ENCODE assay signal across 2 cellular contexts in genomic region chr22:24894220-24894975, GRCh38.
A peak's percentile ranks its signal among the peaks of the same experiment; 100 is the strongest.
TF ChIP-seq lines count a peak whose summit lies in the region.

No MANE protein-coding gene starts in this region.

TF ChIP-seq in HEK293, 187 proteins besides CTCF, POLR2A, EP300 and RAD21:
- peak; percentile 62; the same call in 1 of the 2 replicates for TF ChIP-seq ZNF600 (tag by site-specific recombination; IDR thresholded peaks at IDR 0.05)
- TF ChIP-seq ZNF692 (tag by site-specific recombination; IDR thresholded peaks at IDR 0.05), result peak; percentile 64
- TF ChIP-seq ZNF335 (tag by site-specific recombination; conservative IDR thresholded peaks at IDR 0.05), result 0 out of 2 replicates have a peak, but pooled peaks have one; percentile 16
- TF ChIP-seq ZNF449 (tag by site-specific recombination; IDR thresholded peaks at IDR 0.05), result peak; percentile 99
- peak; percentile 69 for TF ChIP-seq PRDM1 (tag by site-specific recombination; IDR thresholded peaks at IDR 0.05)
- TF ChIP-seq ZNF629 (tag by site-specific recombination; IDR thresholded peaks at IDR 0.05), result peak; percentile 49; the same call in 1 of the 2 replicates
- no peak for TF ChIP-seq ZNF37A (tag by site-specific recombination; IDR thresholded peaks at IDR 0.05)
- TF ChIP-seq SP7 (tag by site-specific recombination; IDR thresholded peaks at IDR 0.05), result peak; percentile 31; the same call in 1 of the 2 replicates
- peak; percentile 41; the same call in 1 of the 2 replicates for TF ChIP-seq ZBTB17 (tag by site-specific recombination; IDR thresholded peaks at IDR 0.05)
- TF ChIP-seq HOXD13 (CRISPR knock-in tag; IDR thresholded peaks at IDR 0.05; ENCODE audit: borderline replicate concordance), result no peak
- TF ChIP-seq ZNF843 (tag by site-specific recombination; IDR thresholded peaks at IDR 0.05), result no peak
- no peak for TF ChIP-seq BCL6B (tag by site-specific recombination; IDR thresholded peaks at IDR 0.05)
- peak; percentile 66 for TF ChIP-seq ZIC2 (tag by site-specific recombination; IDR thresholded peaks at IDR 0.05)
- no peak for TF ChIP-seq ZNF660 (tag by site-specific recombination; IDR thresholded peaks at IDR 0.05)
- TF ChIP-seq, protein P1, sequence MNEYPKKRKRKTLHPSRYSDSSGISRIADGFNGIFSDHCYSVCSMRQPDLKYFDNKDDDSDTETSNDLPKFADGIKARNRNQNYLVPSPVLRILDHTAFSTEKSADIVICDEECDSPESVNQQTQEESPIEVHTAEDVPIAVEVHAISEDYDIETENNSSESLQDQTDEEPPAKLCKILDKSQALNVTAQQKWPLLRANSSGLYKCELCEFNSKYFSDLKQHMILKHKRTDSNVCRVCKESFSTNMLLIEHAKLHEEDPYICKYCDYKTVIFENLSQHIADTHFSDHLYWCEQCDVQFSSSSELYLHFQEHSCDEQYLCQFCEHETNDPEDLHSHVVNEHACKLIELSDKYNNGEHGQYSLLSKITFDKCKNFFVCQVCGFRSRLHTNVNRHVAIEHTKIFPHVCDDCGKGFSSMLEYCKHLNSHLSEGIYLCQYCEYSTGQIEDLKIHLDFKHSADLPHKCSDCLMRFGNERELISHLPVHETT (tag by site-specific recombination; IDR thresholded peaks at IDR 0.05), result 0 out of 2 replicates have a peak, but pooled peaks have one; percentile 16
- peak; percentile 67; the same call in 1 of the 2 replicates for TF ChIP-seq TRIM28 (IDR thresholded peaks at IDR 0.05; ENCODE audit: borderline replicate concordance, low read length)
- 0 out of 2 replicates have a peak, but pooled peaks have one; percentile 45 for TF ChIP-seq ZFP69B (tag by site-specific recombination; IDR thresholded peaks at IDR 0.05)
- TF ChIP-seq GLIS1 (tag by site-specific recombination; IDR thresholded peaks at IDR 0.05), result peak; percentile 4; the same call in 1 of the 2 replicates
- TF ChIP-seq ZSCAN16 (tag by site-specific recombination; IDR thresholded peaks at IDR 0.05), result 0 out of 2 replicates have a peak, but pooled peaks have one; percentile 48

TF ChIP-seq in H1, 55 proteins besides CTCF, POLR2A, EP300 and RAD21:
- TF ChIP-seq GABPA (IDR thresholded peaks at IDR 0.05; ENCODE audit: borderline replicate concordance, insufficient read depth, low read length) (no peak), MAX (IDR thresholded peaks at IDR 0.05) (peak; percentile 12; the same call in 1 of the 2 replicates)
